In genomic region chr2:112645396-112646101, GRCh38 we compare ENCODE assay signal across 1 cellular context.
A peak's percentile ranks its signal among the peaks of the same experiment; 100 is the strongest.
TF ChIP-seq lines count a peak whose summit lies in the region.

TSS of gene SLC20A1 (plus strand) at chr2:112645939. CDS start at chr2:112646829, 890 bp downstream.

TF ChIP-seq in HepG2, 621 proteins besides CTCF, POLR2A, EP300 and RAD21 (continued from another document and continues in another):
- TF ChIP-seq THRA (CRISPR knock-in tag; IDR thresholded peaks at IDR 0.05; ENCODE audit: borderline replicate concordance) (no peak; the same call in 1 of the 2 replicates), SSRP1 (CRISPR knock-in tag; IDR thresholded peaks at IDR 0.05) (no peak), THAP7 (CRISPR knock-in tag; IDR thresholded peaks at IDR 0.05) (peak; percentile 70; the same call in 1 of the 2 replicates), SMARCE1 (IDR thresholded peaks at IDR 0.05; ENCODE audit: borderline replicate concordance) (no peak), MEIS1 (CRISPR knock-in tag; IDR thresholded peaks at IDR 0.05; ENCODE audit: borderline replicate concordance) (no peak), JDP2 (CRISPR knock-in tag; IDR thresholded peaks at IDR 0.05; ENCODE audit: borderline replicate concordance) (no peak), RNF219 (CRISPR knock-in tag; IDR thresholded peaks at IDR 0.05) (no peak; the same call in 1 of the 2 replicates), ZNF446 (CRISPR knock-in tag; IDR thresholded peaks at IDR 0.05) (no peak), GRHL1 (CRISPR knock-in tag; conservative IDR thresholded peaks at IDR 0.05) (no peak), ZNF674 (CRISPR knock-in tag; IDR thresholded peaks at IDR 0.05; ENCODE audit: low read depth) (peak; percentile 60; the same call in 1 of the 2 replicates), ZNF260 (CRISPR knock-in tag; IDR thresholded peaks at IDR 0.05; ENCODE audit: borderline replicate concordance, low read depth) (no peak), PRDM4 (CRISPR knock-in tag; IDR thresholded peaks at IDR 0.05; ENCODE audit: borderline replicate concordance) (0 out of 2 replicates have a peak, but pooled peaks have one; percentile 18), ZNF318 (CRISPR knock-in tag; IDR thresholded peaks at IDR 0.05) (no peak; the same call in 1 of the 2 replicates), DR1 (CRISPR knock-in tag; IDR thresholded peaks at IDR 0.05) (no peak; the same call in 1 of the 2 replicates), ZNF354B (CRISPR knock-in tag; IDR thresholded peaks at IDR 0.05) (no peak; the same call in 1 of the 2 replicates), GATAD1 (CRISPR knock-in tag; IDR thresholded peaks at IDR 0.05) (no peak), KAT8 (CRISPR knock-in tag; IDR thresholded peaks at IDR 0.05) (no peak; the same call in none of the 2 replicates), ZNF770 (CRISPR knock-in tag; IDR thresholded peaks at IDR 0.05) (peak; percentile 78), ZNF329 (CRISPR knock-in tag; IDR thresholded peaks at IDR 0.05; ENCODE audit: low read depth) (peak; percentile 77; the same call in 1 of the 2 replicates), ZNF263 (CRISPR knock-in tag; IDR thresholded peaks at IDR 0.05) (peak; percentile 54; the same call in 1 of the 2 replicates), ZNF496 (CRISPR knock-in tag; IDR thresholded peaks at IDR 0.05; ENCODE audit: insufficient replicate concordance) (no peak), ZNF33B (CRISPR knock-in tag; IDR thresholded peaks at IDR 0.05) (no peak; the same call in 1 of the 2 replicates), SIX4 (CRISPR knock-in tag; IDR thresholded peaks at IDR 0.05) (0 out of 2 replicates have a peak, but pooled peaks have one; percentile 14), SNAPC4 (CRISPR knock-in tag; IDR thresholded peaks at IDR 0.05) (no peak), ZNF557 (CRISPR knock-in tag; IDR thresholded peaks at IDR 0.05) (no peak), ZNF605 (CRISPR knock-in tag; IDR thresholded peaks at IDR 0.05) (peak; percentile 86; the same call in 1 of the 2 replicates), KLF6 (CRISPR knock-in tag; IDR thresholded peaks at IDR 0.05) (peak; percentile 81), POGZ (CRISPR knock-in tag; IDR thresholded peaks at IDR 0.05) (peak; percentile 38; the same call in 1 of the 2 replicates), TCF12 (IDR thresholded peaks at IDR 0.05) (no peak), TCF12 (CRISPR knock-in tag; IDR thresholded peaks at IDR 0.05) (peak; percentile 19; the same call in 1 of the 2 replicates), CHD4 (IDR thresholded peaks at IDR 0.05; ENCODE audit: borderline replicate concordance, low read length) (no peak)
